ENCODE assay signal across 27 cellular contexts in the genomic region with DNA sequence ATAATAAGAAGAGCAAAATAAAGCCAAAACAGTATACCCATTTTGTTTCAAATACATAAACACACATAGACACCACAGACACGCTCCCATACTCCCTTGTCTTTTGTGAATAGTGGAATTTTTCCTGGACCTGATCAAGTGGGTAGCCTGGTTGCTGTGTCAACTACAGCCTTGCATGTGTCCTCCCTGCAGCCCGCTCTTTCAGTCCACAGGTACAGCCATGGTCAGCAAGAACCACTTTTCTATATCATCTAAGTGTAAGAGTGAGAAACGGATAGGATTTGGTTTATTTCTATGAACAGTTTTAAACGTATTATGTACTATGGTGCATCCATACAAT. TPM values are rescaled to one million over a fixed set of nuclear protein-coding genes. Genes with fewer than 3 reads are reported as not detected.
A peak's percentile ranks its signal among the peaks of the same experiment; 100 is the strongest.
DNase-seq lines count a peak whose midpoint lies in the region; ATAC-seq, FAIRE-seq and TF ChIP-seq lines count a peak whose summit lies in the region.
"Had no signal": no experiment of that assay in that cellular context is flagged by ENCODE, and none has a peak within 500 bp of the region (broad histone marks: within the 10 kb centered on the region; RNA-seq: fewer than 3 reads in every experiment).

No MANE protein-coding gene starts in this region.

- no peaks in the 10 kb centered on the region for H3K36me3 ChIP-seq in hepatocyte (replicated peaks; ENCODE audit: insufficient read depth, low read depth)
- H3K36me3 ChIP-seq in neuronal stem cell (replicated peaks in 1 of 2; ENCODE audit: control insufficient read depth in 2 of 2, insufficient read depth in 2 of 2, low read length in 2 of 2): no peaks in the 10 kb centered on the region
- H3K36me3 ChIP-seq in body of pancreas (replicated peaks in 1 of 2; ENCODE audit: insufficient read depth in 1 of 2, low read depth in 2 of 2): no peaks in the 10 kb centered on the region
- H3K36me3 ChIP-seq: thoracic aorta, vagina had no signal

- no peak overlapping the region for H2AK5ac ChIP-seq in neuronal stem cell (ENCODE audit: low read depth, low read length)

- H3K9me3 ChIP-seq in hepatocyte (ENCODE audit: low read depth): no peaks in the 10 kb centered on the region
- H3K9me3 ChIP-seq in neuronal stem cell (replicated peaks in 1 of 2; ENCODE audit: control insufficient read depth in 2 of 2, insufficient read depth in 1 of 2, low read depth in 1 of 2, low read length in 2 of 2): no peaks in the 10 kb centered on the region
- no peaks in the 10 kb centered on the region for H3K9me3 ChIP-seq in body of pancreas
- H3K9me3 ChIP-seq: thoracic aorta, vagina had no signal

- H4K20me1 ChIP-seq in hepatocyte (ENCODE audit: insufficient read depth, poor library complexity, severe bottlenecking): no peaks in the 10 kb centered on the region

- WGBS in hepatocyte (ENCODE audit: low lambda C conversion rate, missing lambda C conversion rate): 63% methylated on average over 4 of the region's 4 CpGs
- no CpG with 5 or more reads among the region's 4 CpGs for WGBS in neuronal stem cell (ENCODE audit: extremely low coverage in 2 of 2, insufficient read length in 2 of 2, insufficient replicate concordance in 1 of 2), 2 donors
- 81 to 86% methylated on average over 4 of the region's 4 CpGs for WGBS in body of pancreas, 2 donors

- DNase-seq in left ventricle myocardium superior: no peak
- DNase-seq in left cardiac atrium: no peak
- DNase-seq in hepatocyte (ENCODE audit: low spot score): no peak
- DNase-seq in neuronal stem cell (ENCODE audit: low spot score): no peak
- no peak for DNase-seq in D721Med (ENCODE audit: insufficient read length, low spot score)
- DNase-seq in body of pancreas: no peak
- DNase-seq: activated CD4-positive, alpha-beta memory T cell treated with anti-CD3 and anti-CD28 coated beads for 36 hours; activated naive CD4-positive, alpha-beta T cell; activated naive CD8-positive, alpha-beta T cell treated with anti-CD3 and anti-CD28 coated beads, Interleukin-2, amount 50 U/mL, for 24 hours; activated T-cell treated with anti-CD3 and anti-CD28 coated beads, Interleukin-2, amount 50 U/mL, for 72 hours; CD4-positive, alpha-beta T cell; EL; immature natural killer cell; left colon; mesenchymal stem cell; NCI-H1048; NCI-H446 treated with DMSO at 0.1 percent for 48 hours; RPMI8226; stimulated activated CD4-positive, alpha-beta T cell treated with anti-CD3 and anti-CD28 coated beads, Interleukin-1b, Interleukin-23, amount 100 ng/mL, for 48 hours; T-helper 1 cell had no signal

- H4K8ac ChIP-seq in neuronal stem cell (ENCODE audit: low read depth, low read length): no peak overlapping the region

- no peak for TF ChIP-seq POLR2A in body of pancreas (IDR thresholded peaks at IDR 0.05)

- H4K91ac ChIP-seq in neuronal stem cell (ENCODE audit: low read depth, low read length, poor library complexity): no peak overlapping the region

- intact Hi-C loops in left ventricle myocardium superior (cut with micrococcal nuclease) (no loop called here), left cardiac atrium (cut with DNase I) (no loop called here), body of pancreas (cut with DNase I) (no loop called here)

- H3K4me2 ChIP-seq in hepatocyte (peak overlapping the region; percentile 61), neuronal stem cell (ENCODE audit: insufficient read depth, low read length, poor library complexity, severe bottlenecking) (no peak overlapping the region)

- FAIRE-seq in D721Med (lab: Jason Lieb, UNC): no peak
- FAIRE-seq: endothelial cell of umbilical vein had no signal

- H3K4me1 ChIP-seq in hepatocyte (ENCODE audit: insufficient read depth) (no peaks in the 10 kb centered on the region), neuronal stem cell (ENCODE audit: control insufficient read depth in 2 of 2, insufficient read depth in 1 of 2, low read depth in 1 of 2, low read length in 2 of 2) (no peaks in the 10 kb centered on the region), body of pancreas (peaks cover 11% of the 10 kb centered on the region)
- H3K4me1 ChIP-seq: vagina had no signal

- no peak for TF ChIP-seq CTCF in hepatocyte (IDR thresholded peaks at IDR 0.05; ENCODE audit: poor library complexity)
- no peak for TF ChIP-seq CTCF in D721Med (IDR thresholded peaks at IDR 0.05; ENCODE audit: insufficient read depth, missing control alignments)
- no peak for TF ChIP-seq CTCF in body of pancreas (IDR thresholded peaks at IDR 0.05)

- no peak overlapping the region for H2BK15ac ChIP-seq in neuronal stem cell (ENCODE audit: low read length)

- H3K4me3 ChIP-seq in hepatocyte (no peak overlapping the region), neuronal stem cell (ENCODE audit: low read length in 2 of 2) (no peak overlapping the region), body of pancreas (no peak overlapping the region)

- H3K4ac ChIP-seq in neuronal stem cell (ENCODE audit: low read length): no peak overlapping the region

- no peak overlapping the region for H3K9ac ChIP-seq in neuronal stem cell (ENCODE audit: low read depth, low read length, poor library complexity)

- no peaks in the 10 kb centered on the region for H3K79me2 ChIP-seq in hepatocyte

- peak overlapping the region; percentile 26 for H2AFZ ChIP-seq in hepatocyte
- H2AFZ ChIP-seq in neuronal stem cell (ENCODE audit: low read length): peak overlapping the region; percentile 85

- H2BK5ac ChIP-seq in neuronal stem cell (ENCODE audit: low read length): no peak overlapping the region

- no peak overlapping the region for H3K14ac ChIP-seq in neuronal stem cell (ENCODE audit: low read length)

- no peak overlapping the region for H2BK120ac ChIP-seq in neuronal stem cell (ENCODE audit: low read depth, low read length)

- peak overlapping the region; percentile 7 for H3K27ac ChIP-seq in hepatocyte
- no peak overlapping the region for H3K27ac ChIP-seq in neuronal stem cell (replicated peaks; ENCODE audit: low read length)
- no peak overlapping the region for H3K27ac ChIP-seq in body of pancreas
- H3K27ac ChIP-seq: thoracic aorta, vagina had no signal

- H3K18ac ChIP-seq in neuronal stem cell (ENCODE audit: low read length): no peak overlapping the region

- H3K27me3 ChIP-seq in hepatocyte (no peaks in the 10 kb centered on the region), neuronal stem cell (ENCODE audit: control insufficient read depth in 3 of 3, insufficient read depth in 3 of 3, low read depth in 1 of 3, low read length in 3 of 3) (peaks cover 0 to 3% (median 0%) of the 10 kb centered on the region in 3 experiments), body of pancreas (no peaks in the 10 kb centered on the region)
- H3K27me3 ChIP-seq: vagina had no signal

- no peaks in the 10 kb centered on the region for H3K9me2 ChIP-seq in hepatocyte (replicated peaks; ENCODE audit: insufficient read depth)

- H3K23ac ChIP-seq in neuronal stem cell (ENCODE audit: low read depth, low read length, poor library complexity): no peak overlapping the region

- no peak overlapping the region for H2BK12ac ChIP-seq in neuronal stem cell (ENCODE audit: low read length)

- no peaks in the 10 kb centered on the region for H3K79me1 ChIP-seq in neuronal stem cell (ENCODE audit: low read depth, low read length)

- ATAC-seq in left ventricle myocardium superior (peak; percentile 54), left cardiac atrium (no peak), GM19023 (IDR thresholded peaks at IDR 0.05; ENCODE audit: unreplicated experiment) (no peak), HG03175 (IDR thresholded peaks at IDR 0.05; ENCODE audit: unreplicated experiment) (no peak), body of pancreas (no peak)
- ATAC-seq: activated naive CD8-positive, alpha-beta T cell treated with anti-CD3 and anti-CD28 coated beads, Interleukin-2, amount 50 U/mL, for 24 hours; activated T-cell treated with anti-CD3 and anti-CD28 coated beads, Interleukin-2, amount 50 U/mL, for 72 hours; GM23338; left colon had no signal

RNA-seq across cellular contexts. Expression of a gene that starts 9.8 kb away (rescaled TPM):
- total RNA-seq in left ventricle myocardium superior (10.0 TPM), left cardiac atrium (1 to 10 TPM; 3.2 to 4.4 TPM), hepatocyte (32.2 and 34.9 TPM in 2 replicates), body of pancreas (1 to 10 TPM; 6.0 to 9.6 TPM)
- 14.3 and 15.3 TPM in 2 replicates for polyA plus RNA-seq in hepatocyte
- 5.9 TPM for polyA plus RNA-seq in neuronal stem cell (2013, experiment 1 of 2)
- 6.1 TPM for polyA plus RNA-seq in neuronal stem cell (2013, experiment 2 of 2)
- total RNA-seq: activated CD4-positive, alpha-beta memory T cell treated with anti-CD3 and anti-CD28 coated beads for 36 hours; activated T-cell treated with anti-CD3 and anti-CD28 coated beads, Interleukin-2, amount 50 U/mL, for 72 hours; CD4-positive, alpha-beta T cell; endothelial cell of umbilical vein; fibroblast of lung had no signal
- polyA plus RNA-seq: endothelial cell of umbilical vein, fibroblast of lung, immature natural killer cell had no signal
